Comparison of ENCODE assay signal across 9 cellular contexts in genomic region chrX:107674480-107675364, GRCh38. TPM values are rescaled to one million over a fixed set of nuclear protein-coding genes. Genes with fewer than 3 reads are reported as not detected.
DNase-seq lines count a peak whose midpoint lies in the region; ATAC-seq, FAIRE-seq and TF ChIP-seq lines count a peak whose summit lies in the region.
"Had no signal": no experiment of that assay in that cellular context is flagged by ENCODE, and none has a peak within 500 bp of the region (broad histone marks: within the 10 kb centered on the region; RNA-seq: fewer than 3 reads in every experiment).

No MANE protein-coding gene starts in this region.

- peak overlapping the region; percentile 19 for H3K4me2 ChIP-seq in astrocyte (ENCODE audit: low read length)

- FAIRE-seq in astrocyte (lab: Jason Lieb, UNC) = peak; percentile 13

- H3K9ac ChIP-seq in astrocyte (ENCODE audit: low read length) = peak overlapping the region; percentile 23

- no peaks in the 10 kb centered on the region for H3K9me3 ChIP-seq in Panc1 (ENCODE audit: control insufficient read depth, insufficient read depth, low read depth, low read length)
- no peaks in the 10 kb centered on the region for H3K9me3 ChIP-seq in astrocyte (ENCODE audit: insufficient read depth, low read depth, low read length)
- H3K9me3 ChIP-seq in tibial artery = no peaks in the 10 kb centered on the region
- H3K9me3 ChIP-seq in BE2C = no peaks in the 10 kb centered on the region

- intact Hi-C loops in Panc1 (cut with micrococcal nuclease; ENCODE audit: unreplicated experiment) = loop anchor here (5.0 kb wide), 2 partner anchors 103 to 218 kb away; partner anchors contain the start of genes NCBP2L and TSC22D3
- intact Hi-C loops in tibial artery (cut with DNase I; ENCODE audit: low total_unique reads) = loop anchor here (5.0 kb wide), 3 partner anchors 38 to 223 kb away; partner anchors contain the start of genes NCBP2L and TSC22D3

- CTCF ChIA-PET in Panc1 (lab: Charles Lee) = interaction anchor here (2.2 kb wide), 1 partner anchor 103 kb away, joined by 14 read pairs; the partner anchor contains the start of gene NCBP2L

- no peaks in the 10 kb centered on the region for H3K36me3 Mint-ChIP-seq in astrocyte (ENCODE audit: low read depth, unreplicated experiment)

- no TSS peak for BruUV-seq in Panc1 (replicated peaks; lab: Mats Ljungman, UMichigan)

- H3K4me1 Mint-ChIP-seq in astrocyte (ENCODE audit: low read depth, unreplicated experiment) = peaks cover 11% of the 10 kb centered on the region

- H3K79me2 ChIP-seq in astrocyte (ENCODE audit: insufficient read depth, low read length) = no peaks in the 10 kb centered on the region

- in situ Hi-C loops in Panc1 (cut with HindIII; ENCODE audit: low pct_unique_long_range_greater_than_20kb, low sequenced_read_pairs) = no loop called here

- 0 out of 2 replicates have a peak, but pooled peaks cover 2% of the 10 kb centered on the region for H3K27me3 ChIP-seq in Panc1 (ENCODE audit: control insufficient read depth, insufficient read depth, low read length)
- H3K27me3 ChIP-seq in astrocyte (ENCODE audit: insufficient read depth, low read length) = no peaks in the 10 kb centered on the region
- no peaks in the 10 kb centered on the region for H3K27me3 ChIP-seq in tibial artery
- no peaks in the 10 kb centered on the region for H3K27me3 ChIP-seq in BE2C

- peak overlapping the region; percentile 10; the same call in 1 of the 2 replicates for H3K27ac ChIP-seq in Panc1 (ENCODE audit: low read length)
- H3K27ac ChIP-seq in astrocyte (ENCODE audit: low read depth, low read length) = no peak overlapping the region
- H3K27ac ChIP-seq in tibial artery = peak overlapping the region; percentile 94 to 96
- H3K27ac ChIP-seq: VCaP had no signal

- DNase-seq in Panc1 (ENCODE audit: low read depth, low spot score) (no peak), astrocyte (ENCODE audit: low read depth) (peak; percentile 17), left kidney (ENCODE audit: low read depth, low spot score) (peak; percentile 46), tibial artery (peak; percentile 88), BE2C (no peak), LoVo (ENCODE audit: low spot score) (no peak)

- no peaks in the 10 kb centered on the region for H4K20me1 ChIP-seq in astrocyte (ENCODE audit: insufficient read depth, low read length)

- H3K4me3 Mint-ChIP-seq in astrocyte (ENCODE audit: unreplicated experiment) = no peak overlapping the region

- peak; percentile 8 for ATAC-seq in GM18861 (IDR thresholded peaks at IDR 0.05; ENCODE audit: unreplicated experiment)
- peak; percentile 4 for ATAC-seq in HG02943 (IDR thresholded peaks at IDR 0.05; ENCODE audit: low read depth, unreplicated experiment)
- ATAC-seq in Panc1 = no peak

- H3K4me3 ChIP-seq in Panc1 (ENCODE audit: low read depth in 2 of 2, low read length in 2 of 2) (no peak overlapping the region), astrocyte (ENCODE audit: insufficient read depth, low read depth, low read length) (no peak overlapping the region), tibial artery (peak overlapping the region; percentile 69 to 70), BE2C (ENCODE audit: low read depth, low read length) (no peak overlapping the region)

- H3K9me3 Mint-ChIP-seq in astrocyte (ENCODE audit: unreplicated experiment) = no peaks in the 10 kb centered on the region

- H3K4me1 ChIP-seq in Panc1 (ENCODE audit: control insufficient read depth, insufficient read depth, low read length) (peaks cover 25% of the 10 kb centered on the region), astrocyte (ENCODE audit: insufficient read depth, low read length) (peaks cover 25% of the 10 kb centered on the region), tibial artery (peaks cover 0 to 56% (median 13%) of the 10 kb centered on the region in 4 donors), BE2C (no peaks in the 10 kb centered on the region; the same call in 1 of the 2 replicates)

- H3K27me3 Mint-ChIP-seq in astrocyte (ENCODE audit: low read depth, unreplicated experiment) = no peaks in the 10 kb centered on the region

- H3K36me3 ChIP-seq in Panc1 (ENCODE audit: control insufficient read depth, insufficient read depth, low read length) = no peaks in the 10 kb centered on the region
- H3K36me3 ChIP-seq in astrocyte (ENCODE audit: insufficient read depth, low read length) = no peaks in the 10 kb centered on the region
- no peaks in the 10 kb centered on the region for H3K36me3 ChIP-seq in tibial artery
- no peaks in the 10 kb centered on the region for H3K36me3 ChIP-seq in BE2C

- TF ChIP-seq CTCF in Panc1 (IDR thresholded peaks at IDR 0.05) (no peak), astrocyte (IDR thresholded peaks at IDR 0.05; ENCODE audit: insufficient read depth, low read depth, low read length) (no peak), tibial artery (IDR thresholded peaks at IDR 0.05) (no peak), BE2C (IDR thresholded peaks at IDR 0.05; ENCODE audit: low read depth, low read length) (no peak)

- H3K27ac Mint-ChIP-seq in astrocyte (ENCODE audit: unreplicated experiment) = no peak overlapping the region

- no peak overlapping the region for H2AFZ ChIP-seq in astrocyte (ENCODE audit: low read depth, low read length)

- POLR2A ChIA-PET in Panc1 (lab: Charles Lee) = interaction anchor here (0.6 kb wide), 1 partner anchor 144 kb away, joined by 3 read pairs; no protein-coding TSS in a partner anchor

RNA-seq across cellular contexts. Expression of gene PRPS1, which starts 46.4 kb away (rescaled TPM):
- 152 TPM for total RNA-seq in Panc1 (2021; ENCODE audit: unreplicated experiment)
- 127 TPM for polyA plus RNA-seq in Panc1 (2012; ENCODE audit: insufficient read length)
- 155 and 161 TPM in 2 replicates for total RNA-seq in astrocyte
- 77.3 TPM for polyA plus RNA-seq in BE2C (2012; ENCODE audit: insufficient read depth, insufficient read length, low read depth)

Comparison
In these comparisons a context has a peak if more than half of its experiments do, and no peak if none do; other contexts are left out.
1. DNase-seq: peak in astrocyte (single experiment), left kidney (single experiment) and tibial artery (2 of 2); none in Panc1 (single experiment), BE2C (single experiment) and LoVo (single experiment).
2. H3K4me3 ChIP-seq: peak in tibial artery (2 of 2); none in Panc1 (0 of 2), astrocyte (single experiment) and BE2C (single experiment).